In genomic region chr1:187203257-187203656, GRCh38 we compare ENCODE assay signal across 13 cellular contexts.
DNase-seq lines count a peak whose midpoint lies in the region; ATAC-seq, FAIRE-seq and TF ChIP-seq lines count a peak whose summit lies in the region.
"Had no signal": no experiment of that assay in that cellular context is flagged by ENCODE, and none has a peak within 500 bp of the region (broad histone marks: within the 10 kb centered on the region; RNA-seq: fewer than 3 reads in every experiment).

No MANE protein-coding gene starts in this region.

- no peak for TF ChIP-seq CTCF in D721Med (IDR thresholded peaks at IDR 0.05; ENCODE audit: insufficient read depth, missing control alignments)
- TF ChIP-seq CTCF in astrocyte (IDR thresholded peaks at IDR 0.05; ENCODE audit: insufficient read depth, low read depth, low read length): no peak
- no peak for TF ChIP-seq CTCF in body of pancreas (IDR thresholded peaks at IDR 0.05)
- no peak for TF ChIP-seq CTCF in heart left ventricle (IDR thresholded peaks at IDR 0.05)
- TF ChIP-seq CTCF in MM.1S (IDR thresholded peaks at IDR 0.05; ENCODE audit: low read length): no peak

- H4K20me1 ChIP-seq in astrocyte (ENCODE audit: insufficient read depth, low read length) (no peaks in the 10 kb centered on the region), MM.1S (ENCODE audit: insufficient read depth, low read length) (no peaks in the 10 kb centered on the region)

- H3K4me2 ChIP-seq in astrocyte (ENCODE audit: low read length) (no peak overlapping the region), MM.1S (ENCODE audit: low read depth, low read length) (no peak overlapping the region)

- H3K27me3 Mint-ChIP-seq in astrocyte (ENCODE audit: low read depth, unreplicated experiment): no peaks in the 10 kb centered on the region
- H3K27me3 Mint-ChIP-seq in stimulated activated memory B cell treated with anti-CD40 and anti-IgM and Interleukin-4, amounts not matched to agents 10 μg/mL and 1 μg/mL and 100 μg/mL, for 72 hours: no peaks in the 10 kb centered on the region

- H3K36me3 ChIP-seq in astrocyte (ENCODE audit: insufficient read depth, low read length): no peaks in the 10 kb centered on the region
- H3K36me3 ChIP-seq in body of pancreas (replicated peaks in 1 of 2; ENCODE audit: insufficient read depth in 1 of 2, low read depth in 2 of 2): no peaks in the 10 kb centered on the region
- H3K36me3 ChIP-seq in heart left ventricle: no peaks in the 10 kb centered on the region
- no peaks in the 10 kb centered on the region for H3K36me3 ChIP-seq in MM.1S (replicated peaks; ENCODE audit: insufficient read depth, low read length)
- H3K36me3 ChIP-seq: prostate gland had no signal

- H3K79me2 ChIP-seq in astrocyte (ENCODE audit: insufficient read depth, low read length) (no peaks in the 10 kb centered on the region), MM.1S (ENCODE audit: low read length) (no peaks in the 10 kb centered on the region)

- H3K4me3 ChIP-seq in astrocyte (ENCODE audit: insufficient read depth, low read depth, low read length) (no peak overlapping the region), body of pancreas (no peak overlapping the region), heart left ventricle (no peak overlapping the region), MM.1S (ENCODE audit: low read length) (no peak overlapping the region)
- H3K4me3 ChIP-seq: prostate gland had no signal

- DNase-seq in D721Med (ENCODE audit: insufficient read length, low spot score) (no peak), HT1080 (ENCODE audit: low read depth) (peak; percentile 80), astrocyte (ENCODE audit: low read depth) (peak; percentile 63), iris pigment epithelial cell (ENCODE audit: low read depth) (peak; percentile 82), body of pancreas (no peak), heart left ventricle (no peak), MM.1S (no peak)
- DNase-seq: activated CD4-positive, CD25-positive, alpha-beta regulatory T cell; GDM1; stimulated activated CD4-positive, alpha-beta T cell treated with anti-CD3 and anti-CD28 coated beads, Interleukin-1b, Interleukin-23, amount 100 ng/mL, for 48 hours had no signal

- no peak overlapping the region for H3K4me3 Mint-ChIP-seq in astrocyte (ENCODE audit: unreplicated experiment)
- H3K4me3 Mint-ChIP-seq in stimulated activated memory B cell treated with anti-CD40 and anti-IgM and Interleukin-4, amounts not matched to agents 10 μg/mL and 1 μg/mL and 100 μg/mL, for 72 hours: no peak overlapping the region

- intact Hi-C loops in body of pancreas (cut with DNase I): no loop called here
- intact Hi-C loops in heart left ventricle (cut with DNase I): no loop called here

- no peak for TF ChIP-seq POLR2A in body of pancreas (IDR thresholded peaks at IDR 0.05)
- TF ChIP-seq POLR2A in heart left ventricle (IDR thresholded peaks at IDR 0.05): no peak

- no peaks in the 10 kb centered on the region for H3K9me3 Mint-ChIP-seq in astrocyte (ENCODE audit: unreplicated experiment)
- peaks cover 4% of the 10 kb centered on the region for H3K9me3 Mint-ChIP-seq in stimulated activated memory B cell treated with anti-CD40 and anti-IgM and Interleukin-4, amounts not matched to agents 10 μg/mL and 1 μg/mL and 100 μg/mL, for 72 hours

- H3K4me1 Mint-ChIP-seq in astrocyte (ENCODE audit: low read depth, unreplicated experiment): peaks cover 6% of the 10 kb centered on the region
- no peaks in the 10 kb centered on the region for H3K4me1 Mint-ChIP-seq in stimulated activated memory B cell treated with anti-CD40 and anti-IgM and Interleukin-4, amounts not matched to agents 10 μg/mL and 1 μg/mL and 100 μg/mL, for 72 hours

- FAIRE-seq in D721Med (lab: Jason Lieb, UNC): peak; percentile 66
- FAIRE-seq in astrocyte (lab: Jason Lieb, UNC): no peak
- FAIRE-seq: GM18507 had no signal

- ATAC-seq in stimulated activated memory B cell treated with anti-CD40 and anti-IgM and Interleukin-4, amounts not matched to agents 10 μg/mL and 1 μg/mL and 100 μg/mL, for 72 hours: no peak
- ATAC-seq in body of pancreas: no peak
- ATAC-seq in heart left ventricle: no peak

- H3K27ac ChIP-seq in astrocyte (ENCODE audit: low read depth, low read length) (no peak overlapping the region), body of pancreas (no peak overlapping the region), heart left ventricle (no peak overlapping the region), MM.1S (ENCODE audit: low read length) (no peak overlapping the region)
- H3K27ac ChIP-seq: prostate gland had no signal

- WGBS in body of pancreas, 2 donors: 71 to 88% methylated on average over 5 of the region's 5 CpGs
- 89 to 94% (median 93%) methylated on average over 5 of the region's 5 CpGs for WGBS in heart left ventricle, 4 donors

- H3K36me3 Mint-ChIP-seq in astrocyte (ENCODE audit: low read depth, unreplicated experiment): no peaks in the 10 kb centered on the region
- peaks cover under 1% of the 10 kb centered on the region for H3K36me3 Mint-ChIP-seq in stimulated activated memory B cell treated with anti-CD40 and anti-IgM and Interleukin-4, amounts not matched to agents 10 μg/mL and 1 μg/mL and 100 μg/mL, for 72 hours

- no peaks in the 10 kb centered on the region for H3K9me2 ChIP-seq in MM.1S (replicated peaks; ENCODE audit: insufficient read depth, low read length)

- H2AFZ ChIP-seq in astrocyte (ENCODE audit: low read depth, low read length) (no peak overlapping the region), MM.1S (ENCODE audit: low read length) (no peak overlapping the region)

- H3K27me3 ChIP-seq in astrocyte (ENCODE audit: insufficient read depth, low read length) (no peaks in the 10 kb centered on the region), body of pancreas (no peaks in the 10 kb centered on the region), heart left ventricle (no peaks in the 10 kb centered on the region), MM.1S (replicated peaks; ENCODE audit: insufficient read depth, low read length) (no peaks in the 10 kb centered on the region)

- no peaks in the 10 kb centered on the region for H3F3A ChIP-seq in MM.1S (ENCODE audit: insufficient read depth, low read length)

- H3K27ac Mint-ChIP-seq in astrocyte (ENCODE audit: unreplicated experiment): no peak overlapping the region
- no peak overlapping the region for H3K27ac Mint-ChIP-seq in stimulated activated memory B cell treated with anti-CD40 and anti-IgM and Interleukin-4, amounts not matched to agents 10 μg/mL and 1 μg/mL and 100 μg/mL, for 72 hours

- H3K9me3 ChIP-seq in astrocyte (ENCODE audit: insufficient read depth, low read depth, low read length) (no peaks in the 10 kb centered on the region), body of pancreas (no peaks in the 10 kb centered on the region), heart left ventricle (peaks cover 0 to 4% (median 0%) of the 10 kb centered on the region in 12 donors), MM.1S (replicated peaks; ENCODE audit: insufficient read depth, low read length) (no peaks in the 10 kb centered on the region)
- H3K9me3 ChIP-seq: prostate gland had no signal

- H3K9ac ChIP-seq in astrocyte (ENCODE audit: low read length) (no peak overlapping the region), MM.1S (ENCODE audit: low read length) (no peak overlapping the region)

- H3K4me1 ChIP-seq in astrocyte (ENCODE audit: insufficient read depth, low read length): no peaks in the 10 kb centered on the region
- H3K4me1 ChIP-seq in body of pancreas: no peaks in the 10 kb centered on the region
- H3K4me1 ChIP-seq in heart left ventricle: no peaks in the 10 kb centered on the region
- no peaks in the 10 kb centered on the region for H3K4me1 ChIP-seq in MM.1S (ENCODE audit: low read length)
- H3K4me1 ChIP-seq: prostate gland had no signal

Comparison
In these comparisons a context has a peak if more than half of its experiments do, and no peak if none do; other contexts are left out.
1. DNase-seq: peak in HT1080 (single experiment), astrocyte (single experiment) and iris pigment epithelial cell (single experiment); none in D721Med (single experiment), body of pancreas (0 of 4), heart left ventricle (0 of 5) and MM.1S (single experiment).